Comparison of ENCODE assay signal across 12 cellular contexts in genomic region chr3:136932978-136933812, GRCh38. TPM values are rescaled to one million over a fixed set of nuclear protein-coding genes. Genes with fewer than 3 reads are reported as not detected.
DNase-seq lines count a peak whose midpoint lies in the region; ATAC-seq, FAIRE-seq and TF ChIP-seq lines count a peak whose summit lies in the region.
"Had no signal": no experiment of that assay in that cellular context is flagged by ENCODE, and none has a peak within 500 bp of the region (broad histone marks: within the 10 kb centered on the region; RNA-seq: fewer than 3 reads in every experiment).

No MANE protein-coding gene starts in this region.

- TF ChIP-seq POLR2A in GM12892 (IDR thresholded peaks at IDR 0.05; ENCODE audit: low read depth, low read length) = no peak

- no peaks in the 10 kb centered on the region for H3K27me3 ChIP-seq in mammary epithelial cell (ENCODE audit: insufficient read depth, low read length)

- no peak overlapping the region for H3K9ac ChIP-seq in mammary epithelial cell (ENCODE audit: insufficient read depth, low read length)

- peak overlapping the region in 2 of 3 experiments; percentile 22 to 29 for H3K4me3 ChIP-seq in mammary epithelial cell (replicated peaks in 1 of 3; ENCODE audit: insufficient read depth in 1 of 3, low read depth in 2 of 3, low read length in 3 of 3)
- H3K4me3 ChIP-seq: smooth muscle cell had no signal

- H3K9me3 ChIP-seq in mammary epithelial cell (replicated peaks; ENCODE audit: insufficient read depth, low read length) = no peaks in the 10 kb centered on the region

- in situ Hi-C loops in mammary epithelial cell (cut with MboI; ENCODE audit: low sequenced_read_pairs in 2 of 2) = no loop called here

- peak overlapping the region; percentile 44 for H3K4me2 ChIP-seq in mammary epithelial cell (ENCODE audit: insufficient read depth, low read depth, low read length)
- H3K4me2 ChIP-seq: smooth muscle cell had no signal

- no TSS peak for BruUV-seq in mammary epithelial cell (replicated peaks; lab: Mats Ljungman, UMichigan)

- H4K20me1 ChIP-seq in mammary epithelial cell (ENCODE audit: insufficient read depth, low read length) = no peaks in the 10 kb centered on the region

- CTCF ChIA-PET in mammary epithelial cell (lab: Charles Lee; ENCODE audit: low non-redundant PET) = no interaction called here

- intact Hi-C loops in mammary epithelial cell (cut with micrococcal nuclease) = loop anchor here (5.0 kb wide), 1 partner anchor 71 kb away; the partner anchor contains the start of gene NCK1

- no peak for TF ChIP-seq CTCF in mammary epithelial cell (conservative IDR thresholded peaks at IDR 0.05 in 1 of 2, IDR thresholded peaks at IDR 0.05 in 1 of 2; ENCODE audit: extremely low read depth in 1 of 2, insufficient read depth in 1 of 2, low read depth in 1 of 2, low read length in 2 of 2)

- H2AFZ ChIP-seq in mammary epithelial cell (ENCODE audit: low read depth, low read length) = no peak overlapping the region

- 50% methylated on average over 2 of the region's 2 CpGs for WGBS in mammary epithelial cell (ENCODE audit: low coverage, missing lambda C conversion rate)

- peak; percentile 9 for FAIRE-seq in GM12892 (lab: Jason Lieb, UNC)
- FAIRE-seq: endothelial cell of umbilical vein had no signal

- DNase-seq in GM12892 (ENCODE audit: insufficient read length) (no peak), mammary epithelial cell (peak; percentile 11), renal cortical epithelial cell (ENCODE audit: low read depth) (peak; percentile 63), NCI-H345 treated with DMSO at 0.1 percent for 48 hours (lab: John Stamatoyannopoulos, UW; ENCODE audit: unreplicated experiment) (no peak), HT-29 (ENCODE audit: low spot score) (no peak), cerebellar cortex (ENCODE audit: low spot score) (no peak)
- DNase-seq: activated CD4-positive, alpha-beta T cell treated with anti-CD3 and anti-CD28 coated beads, Interleukin-2, amount 50 U/mL, for 48 hours; DMS79; NCI-H1417 treated with DMSO at 0.1 percent for 48 hours had no signal

- peak overlapping the region; percentile 55 for H3K27ac ChIP-seq in mammary epithelial cell (ENCODE audit: insufficient read depth, low read depth, low read length)

- ATAC-seq in HG02798 (IDR thresholded peaks at IDR 0.05; ENCODE audit: poor library complexity, unreplicated experiment) = peak; percentile 29

- H3K36me3 ChIP-seq in mammary epithelial cell (ENCODE audit: insufficient read depth, low read length) = peaks cover 7% of the 10 kb centered on the region

- H3K4me1 ChIP-seq in mammary epithelial cell (ENCODE audit: insufficient read depth, low read length) = peaks cover 29% of the 10 kb centered on the region

- dilution Hi-C loops in mammary epithelial cell (cut with HindIII; ENCODE audit: low sequenced_read_pairs) = no loop called here

- H3K79me2 ChIP-seq in mammary epithelial cell (ENCODE audit: insufficient read depth, low read length) = peaks cover 80% of the 10 kb centered on the region

RNA-seq across cellular contexts. Expression of gene IL20RB, which starts 24.6 kb away (rescaled TPM):
- 0.95 TPM for polyA plus RNA-seq in GM12892 (2012; ENCODE audit: missing spikeins)
- total RNA-seq in mammary epithelial cell (10 to 100 TPM; 12.7 to 38.3 TPM), renal cortical epithelial cell (0.35 and 0.40 TPM in 2 replicates)
- polyA plus RNA-seq in mammary epithelial cell = 92.0 TPM
- 68.1 TPM for polyA minus RNA-seq in mammary epithelial cell
- 3.4 and 4.9 TPM in 2 replicates for total RNA-seq in HT-29 (2014; rRNA removed; shearing (Covaris generic))

Comparison
In these comparisons a context has a peak if more than half of its experiments do, and no peak if none do; other contexts are left out.
1. DNase-seq: peak in mammary epithelial cell (single experiment) and renal cortical epithelial cell (single experiment); none in GM12892 (single experiment), NCI-H345 treated with DMSO at 0.1 percent for 48 hours (single experiment), HT-29 (single experiment) and cerebellar cortex (single experiment).